Comparison of ENCODE assay signal across 23 cellular contexts in genomic region chr9:133523096-133523495, GRCh38. TPM values are rescaled to one million over a fixed set of nuclear protein-coding genes. Genes with fewer than 3 reads are reported as not detected.
DNase-seq lines count a peak whose midpoint lies in the region; ATAC-seq and TF ChIP-seq lines count a peak whose summit lies in the region.
"Had no signal": no experiment of that assay in that cellular context is flagged by ENCODE, and none has a peak within 500 bp of the region (broad histone marks: within the 10 kb centered on the region; RNA-seq: fewer than 3 reads in every experiment).

No MANE protein-coding gene starts in this region.

- H3K4me2 ChIP-seq in BLaER1 treated with 17β-estradiol and CSF1 and Interleukin-3, amounts not matched to agents 10 nM and 100 nM = peak overlapping the region in 9 of 11 experiments; percentile 20 to 61 (median 51); a peak in 14 of 22 replicates
- H3K4me2 ChIP-seq in trophoblast cell (ENCODE audit: low read length) (no peak overlapping the region), neural progenitor cell (no peak overlapping the region)
- H3K4me2 ChIP-seq: PC-9 had no signal

- no peak overlapping the region for H2AFZ ChIP-seq in trophoblast cell (ENCODE audit: insufficient read depth, low read length, poor library complexity)
- H2AFZ ChIP-seq in neural progenitor cell (replicated peaks) = no peak overlapping the region
- H2AFZ ChIP-seq: PC-9 had no signal

- peak; percentile 52 for DNase-seq in RPMI8226
- DNase-seq in left kidney (ENCODE audit: low read depth, low spot score) = peak; percentile 36
- no peak for DNase-seq in trophoblast cell
- no peak for DNase-seq in neural progenitor cell (ENCODE audit: low spot score)
- DNase-seq in NCI-H2081 (lab: John Stamatoyannopoulos, UW) = no peak
- DNase-seq: BE2C; CD4-positive, alpha-beta T cell; DMS 273 treated with DMSO at 0.1 percent for 48 hours; H7; HFFc6; MM.1S; NCI-H1092 treated with DMSO at 0.1 percent for 48 hours; NCI-H1436 treated with DMSO at 0.1 percent for 48 hours; NCI-H1930; NCI-H226; NCI-H748 treated with DMSO at 0.1 percent for 48 hours had no signal

- H3K4me3 Mint-ChIP-seq in neural progenitor cell = no peak overlapping the region
- H3K4me3 Mint-ChIP-seq: CD4-positive, alpha-beta T cell; HFFc6 had no signal

- ATAC-seq in GM19023 (IDR thresholded peaks at IDR 0.05; ENCODE audit: unreplicated experiment) = no peak
- ATAC-seq: K562 had no signal

- H3F3A ChIP-seq in neural progenitor cell (ENCODE audit: low read depth) = peaks cover 6% of the 10 kb centered on the region

- H4K12ac ChIP-seq in trophoblast cell (ENCODE audit: low read depth, low read length) = no peak overlapping the region

- H3K14ac ChIP-seq in trophoblast cell (ENCODE audit: low read length) = no peak overlapping the region

- peaks cover 16 to 51% (median 38%) of the 10 kb centered on the region in 10 experiments for H3K4me1 ChIP-seq in BLaER1 treated with 17β-estradiol and CSF1 and Interleukin-3, amounts not matched to agents 10 nM and 100 nM
- H3K4me1 ChIP-seq in trophoblast cell (ENCODE audit: control insufficient read depth in 1 of 2, insufficient read depth in 2 of 2, low read length in 2 of 2) (peaks cover 17 to 20% of the 10 kb centered on the region in 2 experiments), neural progenitor cell (peaks cover 20% of the 10 kb centered on the region)
- H3K4me1 ChIP-seq: SJSA1 had no signal

- H3K9me3 ChIP-seq in BLaER1 treated with 17β-estradiol and CSF1 and Interleukin-3, amounts not matched to agents 10 nM and 100 nM (replicated peaks in 1 of 11) = no peaks in the 10 kb centered on the region
- H3K9me3 ChIP-seq in trophoblast cell (ENCODE audit: insufficient read depth, low read depth, low read length) (no peaks in the 10 kb centered on the region), neural progenitor cell (ENCODE audit: low read depth) (no peaks in the 10 kb centered on the region)
- H3K9me3 ChIP-seq: BE2C, SJSA1 had no signal

- no peak overlapping the region for H3K9ac ChIP-seq in BLaER1 treated with 17β-estradiol and CSF1 and Interleukin-3, amounts not matched to agents 10 nM and 100 nM
- H3K9ac ChIP-seq in trophoblast cell (ENCODE audit: low read length) (no peak overlapping the region), neural progenitor cell (no peak overlapping the region)

- peaks cover 9% of the 10 kb centered on the region for H3K79me1 ChIP-seq in trophoblast cell (ENCODE audit: low read length)

- H3K4me3 ChIP-seq in BLaER1 treated with 17β-estradiol and CSF1 and Interleukin-3, amounts not matched to agents 10 nM and 100 nM = no peak overlapping the region
- H3K4me3 ChIP-seq in trophoblast cell (ENCODE audit: low read depth, low read length) = peak overlapping the region; percentile 42
- no peak overlapping the region for H3K4me3 ChIP-seq in neural progenitor cell
- H3K4me3 ChIP-seq: K562, PC-9, SJSA1 had no signal

- H3K36me3 Mint-ChIP-seq in neural progenitor cell = no peaks in the 10 kb centered on the region

- no peak overlapping the region for H3K23ac ChIP-seq in trophoblast cell (ENCODE audit: low read length)

- H2BK120ac ChIP-seq in trophoblast cell (ENCODE audit: insufficient read depth, low read length, poor library complexity) = no peak overlapping the region

- no CpG with 5 or more reads among the region's 7 CpGs for WGBS in trophoblast cell (ENCODE audit: extremely low coverage, insufficient coverage, insufficient read length)

- no peak overlapping the region for H4K8ac ChIP-seq in trophoblast cell (ENCODE audit: low read depth, low read length)

- no peaks in the 10 kb centered on the region for H3K36me3 ChIP-seq in BLaER1 treated with 17β-estradiol and CSF1 and Interleukin-3, amounts not matched to agents 10 nM and 100 nM
- H3K36me3 ChIP-seq in trophoblast cell (ENCODE audit: control insufficient read depth in 1 of 2, insufficient read depth in 2 of 2, low read length in 2 of 2) = no peaks in the 10 kb centered on the region
- no peaks in the 10 kb centered on the region for H3K36me3 ChIP-seq in neural progenitor cell
- H3K36me3 ChIP-seq: BE2C, SJSA1 had no signal

- H3K9me3 Mint-ChIP-seq in neural progenitor cell = no peaks in the 10 kb centered on the region
- H3K9me3 Mint-ChIP-seq: CD4-positive, alpha-beta T cell; HFFc6 had no signal

- H3K4ac ChIP-seq in trophoblast cell (ENCODE audit: low read depth, low read length) = no peak overlapping the region

- H3K27me3 Mint-ChIP-seq in neural progenitor cell (ENCODE audit: insufficient read depth, low read depth) = peaks cover 7% of the 10 kb centered on the region
- H3K27me3 Mint-ChIP-seq: CD4-positive, alpha-beta T cell had no signal

- H3K79me2 ChIP-seq in trophoblast cell (ENCODE audit: control insufficient read depth, insufficient read depth, low read length, poor library complexity) (no peaks in the 10 kb centered on the region), neural progenitor cell (ENCODE audit: low read depth) (no peaks in the 10 kb centered on the region)

- peaks cover 0 to 22% (median 0%) of the 10 kb centered on the region in 11 experiments; a peak in 4 of 22 replicates for H4K20me1 ChIP-seq in BLaER1 treated with 17β-estradiol and CSF1 and Interleukin-3, amounts not matched to agents 10 nM and 100 nM
- no peaks in the 10 kb centered on the region for H4K20me1 ChIP-seq in neural progenitor cell (ENCODE audit: low read depth)

- no peak overlapping the region for H3K18ac ChIP-seq in trophoblast cell (ENCODE audit: low read length)

- no peak overlapping the region for H3K27ac Mint-ChIP-seq in neural progenitor cell
- H3K27ac Mint-ChIP-seq: CD4-positive, alpha-beta T cell; HFFc6 had no signal

- no peak overlapping the region for H2AK5ac ChIP-seq in trophoblast cell (ENCODE audit: low read length)

- no peak overlapping the region for H3K27ac ChIP-seq in BLaER1 treated with 17β-estradiol and CSF1 and Interleukin-3, amounts not matched to agents 10 nM and 100 nM
- H3K27ac ChIP-seq in trophoblast cell (ENCODE audit: low read depth, low read length) = no peak overlapping the region
- H3K27ac ChIP-seq in neural progenitor cell = no peak overlapping the region
- H3K27ac ChIP-seq: PC-9, SJSA1 had no signal

- no peak overlapping the region for H4K91ac ChIP-seq in trophoblast cell (ENCODE audit: low read depth, low read length)

- H2BK12ac ChIP-seq in trophoblast cell (ENCODE audit: low read length) = no peak overlapping the region

- H3K27me3 ChIP-seq in BLaER1 treated with 17β-estradiol and CSF1 and Interleukin-3, amounts not matched to agents 10 nM and 100 nM = no peaks in the 10 kb centered on the region
- H3K27me3 ChIP-seq in trophoblast cell (ENCODE audit: insufficient read depth, low read length) = no peaks in the 10 kb centered on the region
- no peaks in the 10 kb centered on the region for H3K27me3 ChIP-seq in neural progenitor cell
- H3K27me3 ChIP-seq: BE2C had no signal

- no peak for TF ChIP-seq CTCF in neural progenitor cell (IDR thresholded peaks at IDR 0.05)

- H2BK5ac ChIP-seq in trophoblast cell (ENCODE audit: low read depth, low read length, poor library complexity) = no peak overlapping the region

- peaks cover 49% of the 10 kb centered on the region for H3K4me1 Mint-ChIP-seq in neural progenitor cell

RNA-seq across cellular contexts. Expression of gene MYMK, which starts 1.7 kb away (rescaled TPM):
- 0.25 and 0.27 TPM in 2 replicates for polyA plus RNA-seq in trophoblast cell (2013)
- total RNA-seq in neural progenitor cell (ENCODE audit: low replicate concordance) = not detected in 2 replicates
- total RNA-seq: A673; CD4-positive, alpha-beta T cell; H7; HFFc6; K562; PC-9; SJSA1 had no signal
- polyA plus RNA-seq: K562 had no signal

RNA-seq across cellular contexts. Expression of gene ADAMTSL2, which starts 11.4 kb away (rescaled TPM):
- polyA plus RNA-seq in trophoblast cell (2013) = 5.9 and 6.2 TPM in 2 replicates
- total RNA-seq in neural progenitor cell (ENCODE audit: low replicate concordance) = 0.30 and 0.99 TPM in 2 replicates
- total RNA-seq: LHCN-M2, SJSA1 had no signal
- polyA plus RNA-seq: K562 had no signal

RNA-seq across cellular contexts. Expression of gene SLC2A6, which starts 44.2 kb away (rescaled TPM):
- polyA plus RNA-seq in trophoblast cell (2013) = 4.5 and 4.7 TPM in 2 replicates
- 2.3 and 8.8 TPM in 2 replicates for total RNA-seq in neural progenitor cell (ENCODE audit: low replicate concordance)

Comparison
In these comparisons a context has a peak if more than half of its experiments do, and no peak if none do; other contexts are left out.
1. H3K4me2 ChIP-seq: peak in BLaER1 treated with 17β-estradiol and CSF1 and Interleukin-3, amounts not matched to agents 10 nM and 100 nM (9 of 11); none in trophoblast cell (single experiment) and neural progenitor cell (single experiment).
2. DNase-seq: peak in RPMI8226 (single experiment) and left kidney (single experiment); none in trophoblast cell (0 of 2), neural progenitor cell (single experiment) and NCI-H2081 (0 of 2).